1 cellular context compared by ENCODE assay signal in the genomic region with DNA sequence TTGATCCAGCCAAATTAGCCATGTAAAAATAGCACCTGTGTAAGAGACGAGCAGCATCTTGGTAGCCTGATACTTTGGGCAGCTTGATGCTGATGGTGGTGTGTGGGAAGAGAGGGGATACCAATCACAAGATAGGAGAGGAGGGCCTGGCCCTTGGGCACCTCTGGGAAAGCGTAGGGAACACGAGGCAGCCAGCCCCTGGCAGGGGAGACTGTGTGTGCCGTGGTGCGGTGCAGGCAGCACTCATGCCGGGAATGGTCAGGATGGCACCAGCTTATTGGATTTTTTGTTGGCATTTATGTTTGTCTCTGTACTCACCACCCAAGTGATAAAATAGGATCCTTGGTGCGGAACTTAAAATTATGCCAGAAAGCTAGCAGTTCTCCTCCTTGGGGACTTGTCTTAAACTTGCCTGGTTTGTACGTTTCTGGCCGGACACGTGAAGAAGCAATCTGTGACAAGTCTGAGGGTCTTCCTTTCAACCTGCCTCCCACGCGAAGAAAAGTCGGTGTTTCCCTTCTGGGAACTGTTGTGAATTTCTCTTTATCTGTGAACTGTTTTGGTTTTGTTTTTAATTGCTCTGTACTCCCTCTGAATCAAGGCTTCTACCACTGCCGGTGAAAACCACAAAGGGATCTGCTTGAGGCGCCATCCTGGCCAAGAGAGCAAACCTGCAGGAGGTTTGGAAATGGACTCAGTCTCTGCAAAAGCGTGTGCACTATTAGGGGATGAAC.
A peak's percentile ranks its signal among the peaks of the same experiment; 100 is the strongest.
TF ChIP-seq lines count a peak whose summit lies in the region.

No MANE protein-coding gene starts in this region.

TF ChIP-seq in K562, 482 proteins besides CTCF, POLR2A, EP300 and RAD21:
- TF ChIP-seq RCOR1 (IDR thresholded peaks at IDR 0.05; ENCODE audit: borderline replicate concordance in 1 of 2, low read depth in 2 of 2, low read length in 2 of 2): peak; percentile 20 to 88; a peak in 3 of 4 replicates
- TF ChIP-seq RBM15 (IDR thresholded peaks at IDR 0.05; ENCODE audit: insufficient read depth, low read length): no peak
- TF ChIP-seq TOE1 (IDR thresholded peaks at IDR 0.05; ENCODE audit: borderline replicate concordance): no peak
- no peak for TF ChIP-seq TOE1 (CRISPR knock-in tag; IDR thresholded peaks at IDR 0.05; ENCODE audit: borderline replicate concordance, low read depth)
- TF ChIP-seq PPARD (CRISPR knock-in tag; IDR thresholded peaks at IDR 0.05): no peak
- TF ChIP-seq KDM1A (IDR thresholded peaks at IDR 0.05): peak; percentile 81 to 83
- TF ChIP-seq, protein P1, sequence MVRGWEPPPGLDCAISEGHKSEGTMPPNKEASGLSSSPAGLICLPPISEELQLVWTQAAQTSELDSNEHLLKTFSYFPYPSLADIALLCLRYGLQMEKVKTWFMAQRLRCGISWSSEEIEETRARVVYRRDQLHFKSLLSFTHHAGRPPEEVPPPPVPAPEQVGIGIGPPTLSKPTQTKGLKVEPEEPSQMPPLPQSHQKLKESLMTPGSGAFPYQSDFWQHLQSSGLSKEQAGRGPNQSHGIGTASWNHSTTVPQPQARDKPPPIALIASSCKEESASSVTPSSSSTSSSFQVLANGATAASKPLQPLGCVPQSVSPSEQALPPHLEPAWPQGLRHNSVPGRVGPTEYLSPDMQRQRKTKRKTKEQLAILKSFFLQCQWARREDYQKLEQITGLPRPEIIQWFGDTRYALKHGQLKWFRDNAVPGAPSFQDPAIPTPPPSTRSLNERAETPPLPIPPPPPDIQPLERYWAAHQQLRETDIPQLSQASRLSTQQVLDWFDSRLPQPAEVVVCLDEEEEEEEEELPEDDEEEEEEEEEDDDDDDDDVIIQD (CRISPR knock-in tag; IDR thresholded peaks at IDR 0.05): no peak
- peak; percentile 63; the same call in 1 of the 2 replicates for TF ChIP-seq MECOM (CRISPR knock-in tag; IDR thresholded peaks at IDR 0.05)
- TF ChIP-seq ZNF408 (CRISPR knock-in tag; IDR thresholded peaks at IDR 0.05; ENCODE audit: low read depth): no peak
- TF ChIP-seq RNF2 (IDR thresholded peaks at IDR 0.05): peak; percentile 50; the same call in 1 of the 2 replicates
- 0 out of 2 replicates have a peak, but pooled peaks have one; percentile 38 for TF ChIP-seq NBN (IDR thresholded peaks at IDR 0.05; ENCODE audit: low read depth)
- no peak for TF ChIP-seq TCFL5 (CRISPR knock-in tag; conservative IDR thresholded peaks at IDR 0.05)
- TF ChIP-seq ZNF174 (CRISPR knock-in tag; IDR thresholded peaks at IDR 0.05): no peak
- TF ChIP-seq, protein P2, sequence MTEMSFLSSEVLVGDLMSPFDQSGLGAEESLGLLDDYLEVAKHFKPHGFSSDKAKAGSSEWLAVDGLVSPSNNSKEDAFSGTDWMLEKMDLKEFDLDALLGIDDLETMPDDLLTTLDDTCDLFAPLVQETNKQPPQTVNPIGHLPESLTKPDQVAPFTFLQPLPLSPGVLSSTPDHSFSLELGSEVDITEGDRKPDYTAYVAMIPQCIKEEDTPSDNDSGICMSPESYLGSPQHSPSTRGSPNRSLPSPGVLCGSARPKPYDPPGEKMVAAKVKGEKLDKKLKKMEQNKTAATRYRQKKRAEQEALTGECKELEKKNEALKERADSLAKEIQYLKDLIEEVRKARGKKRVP (CRISPR knock-in tag; IDR thresholded peaks at IDR 0.05): 0 out of 2 replicates have a peak, but pooled peaks have one; percentile 9
- TF ChIP-seq CTBP1 (IDR thresholded peaks at IDR 0.05; ENCODE audit: borderline replicate concordance): peak; percentile 22; the same call in 1 of the 2 replicates
- TF ChIP-seq JUND (IDR thresholded peaks at IDR 0.05; ENCODE audit: borderline replicate concordance, low read depth, low read length): no peak
- TF ChIP-seq JUND (tag; IDR thresholded peaks at IDR 0.05; ENCODE audit: borderline replicate concordance, low read depth, low read length): 0 out of 3 replicates have a peak, but pooled peaks have one; percentile 28
- 0 out of 2 replicates have a peak, but pooled peaks have one; percentile 18 for TF ChIP-seq ZNF766 (CRISPR knock-in tag; conservative IDR thresholded peaks at IDR 0.05)
- TF ChIP-seq HMG20A (CRISPR knock-in tag; conservative IDR thresholded peaks at IDR 0.05): peak; percentile 37; the same call in 1 of the 2 replicates
- TF ChIP-seq NCOR1 (IDR thresholded peaks at IDR 0.05): 0 out of 2 replicates have a peak, but pooled peaks have one; percentile 7
- peak; percentile 35; the same call in 1 of the 2 replicates for TF ChIP-seq L3MBTL2 (IDR thresholded peaks at IDR 0.05)
- TF ChIP-seq EGR1 (conservative IDR thresholded peaks at IDR 0.05): peak; percentile 25; the same call in 1 of the 2 replicates
- TF ChIP-seq HDAC1 (IDR thresholded peaks at IDR 0.05): peak in 1 of 2 experiments; percentile 61; a peak in 1 of 4 replicates
- TF ChIP-seq OTX1 (CRISPR knock-in tag; IDR thresholded peaks at IDR 0.05): no peak
- peak; percentile 20; the same call in 1 of the 2 replicates for TF ChIP-seq ETV1 (tag; conservative IDR thresholded peaks at IDR 0.05; ENCODE audit: low read depth)
- TF ChIP-seq ZNF121 (CRISPR knock-in tag; conservative IDR thresholded peaks at IDR 0.05): no peak
- 0 out of 2 replicates have a peak, but pooled peaks have one; percentile 52 for TF ChIP-seq ZBTB17 (CRISPR knock-in tag; IDR thresholded peaks at IDR 0.05)
- TF ChIP-seq HCFC1 (IDR thresholded peaks at IDR 0.05; ENCODE audit: low read depth, low read length): no peak
TF ChIP-seq in K562: peak in this region for 16.
